In genomic region chr16:66020642-66021041, GRCh38 we compare ENCODE assay signal across 1 cellular context.
TF ChIP-seq lines count a peak whose summit lies in the region.

No MANE protein-coding gene starts in this region.

TF ChIP-seq in SK-N-SH treated with all-trans-retinoic acid at 6 μM for 48 hours, 23 proteins besides CTCF, POLR2A, EP300 and RAD21 (continued from another document):
- no peak for TF ChIP-seq TSHZ2 (CRISPR knock-in tag; IDR thresholded peaks at IDR 0.05)
